In genomic region chr12:39807043-39807442, GRCh38 we compare ENCODE assay signal across 8 cellular contexts.
A peak's percentile ranks its signal among the peaks of the same experiment; 100 is the strongest.
DNase-seq lines count a peak whose midpoint lies in the region; ATAC-seq lines count a peak whose summit lies in the region.

No MANE protein-coding gene starts in this region.

- H3K27me3 Mint-ChIP-seq in memory B cell (no peaks in the 10 kb centered on the region), T-helper 17 cell (no peaks in the 10 kb centered on the region)

- no peaks in the 10 kb centered on the region for H3K36me3 Mint-ChIP-seq in memory B cell
- H3K36me3 Mint-ChIP-seq in T-helper 17 cell (ENCODE audit: low read depth), result peaks cover 3% of the 10 kb centered on the region

- no peaks in the 10 kb centered on the region for H3K9me3 ChIP-seq in T-helper 17 cell (ENCODE audit: control insufficient read depth, low read length, poor library complexity, severe bottlenecking)

- H3K4me3 Mint-ChIP-seq in memory B cell (no peak overlapping the region), T-helper 17 cell (no peak overlapping the region)

- no peak overlapping the region for H3K27ac Mint-ChIP-seq in memory B cell
- H3K27ac Mint-ChIP-seq in T-helper 17 cell, result no peak overlapping the region

- ATAC-seq in GM18511 (IDR thresholded peaks at IDR 0.05; ENCODE audit: unreplicated experiment) (peak; percentile 89), HG03175 (IDR thresholded peaks at IDR 0.05; ENCODE audit: unreplicated experiment) (peak; percentile 81), memory B cell (ENCODE audit: low read depth) (peak; percentile 29), T-helper 17 cell (no peak), GM19324 (IDR thresholded peaks at IDR 0.05; ENCODE audit: low FRiP score, unreplicated experiment) (no peak), HG03095 (IDR thresholded peaks at IDR 0.05; ENCODE audit: unreplicated experiment) (no peak)

- H3K4me1 Mint-ChIP-seq in memory B cell (no peaks in the 10 kb centered on the region), T-helper 17 cell (peaks cover 5% of the 10 kb centered on the region)

- DNase-seq in SKM-1 (lab: John Stamatoyannopoulos, UW; ENCODE audit: unreplicated experiment) (peak; percentile 0), memory B cell (ENCODE audit: low spot score in 2 of 2) (no peak), T-helper 17 cell (no peak), kidney glomerular epithelial cell (lab: John Stamatoyannopoulos, UW) (no peak)

- H3K9me3 Mint-ChIP-seq in memory B cell, result peaks cover 2% of the 10 kb centered on the region

Comparison
In these comparisons a context has a peak if more than half of its experiments do, and no peak if none do; other contexts are left out.
1. ATAC-seq: peak in GM18511 (single experiment), HG03175 (single experiment) and memory B cell (single experiment); none in T-helper 17 cell (single experiment), GM19324 (single experiment) and HG03095 (single experiment).